Comparison of ENCODE assay signal across 1 cellular context in genomic region chr1:17440074-17440826, GRCh38.
A peak's percentile ranks its signal among the peaks of the same experiment; 100 is the strongest.
TF ChIP-seq lines count a peak whose summit lies in the region.

No MANE protein-coding gene starts in this region.

TF ChIP-seq in K562, 482 proteins besides CTCF, POLR2A, EP300 and RAD21 (continued from another document and continues in another):
- TF ChIP-seq CHAMP1 (IDR thresholded peaks at IDR 0.05) (no peak), DPF2 (IDR thresholded peaks at IDR 0.05) (no peak), ZBTB2 (IDR thresholded peaks at IDR 0.05) (0 out of 2 replicates have a peak, but pooled peaks have one; percentile 14), ARID1B (IDR thresholded peaks at IDR 0.05) (no peak), GATAD2A (IDR thresholded peaks at IDR 0.05) (no peak), GTF3C2 (IDR thresholded peaks at IDR 0.05; ENCODE audit: borderline replicate concordance, extremely low read depth, insufficient read length) (no peak), BCL6 (CRISPR knock-in tag; IDR thresholded peaks at IDR 0.05) (no peak), CUX1 (CRISPR knock-in tag; IDR thresholded peaks at IDR 0.05) (no peak), TRIM28 (IDR thresholded peaks at IDR 0.05) (0 out of 2 replicates have a peak, but pooled peaks have one; percentile 7), TGIF2 (CRISPR knock-in tag; IDR thresholded peaks at IDR 0.05) (no peak), EWSR1 (IDR thresholded peaks at IDR 0.05; ENCODE audit: borderline replicate concordance, low read depth, partially characterized antibody) (no peak), EZH2 (IDR thresholded peaks at IDR 0.05; ENCODE audit: borderline replicate concordance, low read depth, low read length) (no peak), CHD2 (IDR thresholded peaks at IDR 0.05; ENCODE audit: low read depth, low read length) (no peak), RBM34 (IDR thresholded peaks at IDR 0.05; ENCODE audit: borderline replicate concordance, insufficient read depth, low read length) (no peak), XRCC5 (IDR thresholded peaks at IDR 0.05; ENCODE audit: low read depth, low read length) (no peak), CREB5 (CRISPR knock-in tag; IDR thresholded peaks at IDR 0.05) (no peak)
- TF ChIP-seq, protein P1, sequence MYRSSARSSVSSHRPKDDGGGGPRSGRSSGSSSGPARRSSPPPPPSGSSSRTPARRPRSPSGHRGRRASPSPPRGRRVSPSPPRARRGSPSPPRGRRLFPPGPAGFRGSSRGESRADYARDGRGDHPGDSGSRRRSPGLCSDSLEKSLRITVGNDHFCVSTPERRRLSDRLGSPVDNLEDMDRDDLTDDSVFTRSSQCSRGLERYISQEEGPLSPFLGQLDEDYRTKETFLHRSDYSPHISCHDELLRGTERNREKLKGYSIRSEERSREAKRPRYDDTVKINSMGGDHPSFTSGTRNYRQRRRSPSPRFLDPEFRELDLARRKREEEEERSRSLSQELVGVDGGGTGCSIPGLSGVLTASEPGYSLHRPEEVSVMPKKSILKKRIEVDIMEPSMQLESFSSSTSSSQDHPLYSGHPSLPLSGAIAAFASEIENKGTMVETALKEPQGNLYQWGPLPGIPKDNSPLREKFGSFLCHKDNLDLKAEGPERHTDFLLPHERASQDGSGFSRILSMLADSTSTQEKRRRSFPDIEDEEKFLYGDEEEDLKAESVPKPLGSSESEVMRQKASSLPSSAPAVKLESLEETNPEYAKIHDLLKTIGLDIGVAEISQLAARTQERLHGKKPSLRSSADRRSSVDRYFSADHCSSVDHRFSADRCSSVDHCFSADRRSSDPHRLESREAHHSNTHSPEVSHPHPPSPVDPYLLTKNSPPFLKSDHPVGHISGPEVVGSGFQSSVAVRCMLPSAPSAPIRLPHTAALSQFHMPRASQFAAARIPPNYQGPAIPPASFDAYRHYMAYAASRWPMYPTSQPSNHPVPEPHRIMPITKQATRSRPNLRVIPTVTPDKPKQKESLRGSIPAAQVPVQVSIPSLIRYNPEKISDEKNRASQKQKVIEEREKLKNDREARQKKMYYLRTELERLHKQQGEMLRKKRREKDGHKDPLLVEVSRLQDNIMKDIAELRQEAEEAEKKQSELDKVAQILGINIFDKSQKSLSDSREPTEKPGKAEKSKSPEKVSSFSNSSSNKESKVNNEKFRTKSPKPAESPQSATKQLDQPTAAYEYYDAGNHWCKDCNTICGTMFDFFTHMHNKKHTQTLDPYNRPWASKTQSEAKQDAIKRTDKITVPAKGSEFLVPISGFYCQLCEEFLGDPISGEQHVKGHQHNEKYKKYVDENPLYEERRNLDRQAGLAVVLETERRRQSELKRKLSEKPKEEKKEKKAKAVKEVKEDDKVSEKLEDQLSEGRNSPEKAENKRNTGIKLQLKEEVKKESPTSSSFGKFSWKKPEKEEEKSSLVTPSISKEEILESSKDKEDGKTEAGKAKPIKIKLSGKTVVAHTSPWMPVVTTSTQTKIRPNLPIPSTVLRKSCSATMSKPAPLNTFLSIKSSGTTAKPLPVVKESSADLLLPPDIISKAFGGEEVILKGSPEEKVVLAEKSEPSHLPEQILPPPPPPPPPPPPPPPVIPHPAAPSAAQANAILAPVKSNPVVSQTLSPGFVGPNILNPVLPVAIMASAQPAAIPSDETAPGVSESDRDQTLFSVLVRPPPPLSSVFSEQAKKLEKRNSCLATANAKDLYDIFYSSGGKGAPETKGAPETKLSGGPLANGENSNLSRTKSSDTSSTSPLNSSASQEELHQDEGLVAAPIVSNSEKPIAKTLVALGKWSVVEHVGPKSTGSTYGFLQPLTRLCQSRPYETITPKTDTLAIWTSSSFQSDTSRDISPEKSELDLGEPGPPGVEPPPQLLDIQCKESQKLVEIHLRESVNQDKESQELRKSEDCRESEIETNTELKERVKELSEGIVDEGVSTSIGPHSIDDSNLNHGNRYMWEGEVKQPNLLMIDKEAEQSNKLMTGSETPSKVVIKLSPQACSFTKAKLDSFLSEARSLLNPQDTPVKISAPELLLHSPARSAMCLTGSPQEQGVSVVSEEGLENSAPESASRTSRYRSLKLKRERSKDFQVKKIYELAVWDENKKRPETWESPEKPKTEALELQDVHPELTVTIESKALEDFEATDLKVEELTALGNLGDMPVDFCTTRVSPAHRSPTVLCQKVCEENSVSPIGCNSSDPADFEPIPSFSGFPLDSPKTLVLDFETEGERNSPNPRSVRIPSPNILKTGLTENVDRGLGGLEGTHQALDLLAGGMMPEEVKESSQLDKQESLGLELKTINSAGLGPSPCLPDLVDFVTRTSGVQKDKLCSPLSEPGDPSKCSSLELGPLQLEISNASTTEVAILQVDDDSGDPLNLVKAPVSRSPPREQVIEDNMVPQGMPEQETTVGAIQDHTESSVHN (IDR thresholded peaks at IDR 0.05; ENCODE audit: borderline replicate concordance in 1 of 2, low read depth in 1 of 2) = no peak
- TF ChIP-seq, protein P2, sequence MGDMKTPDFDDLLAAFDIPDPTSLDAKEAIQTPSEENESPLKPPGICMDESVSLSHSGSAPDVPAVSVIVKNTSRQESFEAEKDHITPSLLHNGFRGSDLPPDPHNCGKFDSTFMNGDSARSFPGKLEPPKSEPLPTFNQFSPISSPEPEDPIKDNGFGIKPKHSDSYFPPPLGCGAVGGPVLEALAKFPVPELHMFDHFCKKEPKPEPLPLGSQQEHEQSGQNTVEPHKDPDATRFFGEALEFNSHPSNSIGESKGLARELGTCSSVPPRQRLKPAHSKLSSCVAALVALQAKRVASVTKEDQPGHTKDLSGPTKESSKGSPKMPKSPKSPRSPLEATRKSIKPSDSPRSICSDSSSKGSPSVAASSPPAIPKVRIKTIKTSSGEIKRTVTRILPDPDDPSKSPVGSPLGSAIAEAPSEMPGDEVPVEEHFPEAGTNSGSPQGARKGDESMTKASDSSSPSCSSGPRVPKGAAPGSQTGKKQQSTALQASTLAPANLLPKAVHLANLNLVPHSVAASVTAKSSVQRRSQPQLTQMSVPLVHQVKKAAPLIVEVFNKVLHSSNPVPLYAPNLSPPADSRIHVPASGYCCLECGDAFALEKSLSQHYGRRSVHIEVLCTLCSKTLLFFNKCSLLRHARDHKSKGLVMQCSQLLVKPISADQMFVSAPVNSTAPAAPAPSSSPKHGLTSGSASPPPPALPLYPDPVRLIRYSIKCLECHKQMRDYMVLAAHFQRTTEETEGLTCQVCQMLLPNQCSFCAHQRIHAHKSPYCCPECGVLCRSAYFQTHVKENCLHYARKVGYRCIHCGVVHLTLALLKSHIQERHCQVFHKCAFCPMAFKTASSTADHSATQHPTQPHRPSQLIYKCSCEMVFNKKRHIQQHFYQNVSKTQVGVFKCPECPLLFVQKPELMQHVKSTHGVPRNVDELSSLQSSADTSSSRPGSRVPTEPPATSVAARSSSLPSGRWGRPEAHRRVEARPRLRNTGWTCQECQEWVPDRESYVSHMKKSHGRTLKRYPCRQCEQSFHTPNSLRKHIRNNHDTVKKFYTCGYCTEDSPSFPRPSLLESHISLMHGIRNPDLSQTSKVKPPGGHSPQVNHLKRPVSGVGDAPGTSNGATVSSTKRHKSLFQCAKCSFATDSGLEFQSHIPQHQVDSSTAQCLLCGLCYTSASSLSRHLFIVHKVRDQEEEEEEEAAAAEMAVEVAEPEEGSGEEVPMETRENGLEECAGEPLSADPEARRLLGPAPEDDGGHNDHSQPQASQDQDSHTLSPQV (IDR thresholded peaks at IDR 0.05) = no peak
- TF ChIP-seq, protein P3, sequence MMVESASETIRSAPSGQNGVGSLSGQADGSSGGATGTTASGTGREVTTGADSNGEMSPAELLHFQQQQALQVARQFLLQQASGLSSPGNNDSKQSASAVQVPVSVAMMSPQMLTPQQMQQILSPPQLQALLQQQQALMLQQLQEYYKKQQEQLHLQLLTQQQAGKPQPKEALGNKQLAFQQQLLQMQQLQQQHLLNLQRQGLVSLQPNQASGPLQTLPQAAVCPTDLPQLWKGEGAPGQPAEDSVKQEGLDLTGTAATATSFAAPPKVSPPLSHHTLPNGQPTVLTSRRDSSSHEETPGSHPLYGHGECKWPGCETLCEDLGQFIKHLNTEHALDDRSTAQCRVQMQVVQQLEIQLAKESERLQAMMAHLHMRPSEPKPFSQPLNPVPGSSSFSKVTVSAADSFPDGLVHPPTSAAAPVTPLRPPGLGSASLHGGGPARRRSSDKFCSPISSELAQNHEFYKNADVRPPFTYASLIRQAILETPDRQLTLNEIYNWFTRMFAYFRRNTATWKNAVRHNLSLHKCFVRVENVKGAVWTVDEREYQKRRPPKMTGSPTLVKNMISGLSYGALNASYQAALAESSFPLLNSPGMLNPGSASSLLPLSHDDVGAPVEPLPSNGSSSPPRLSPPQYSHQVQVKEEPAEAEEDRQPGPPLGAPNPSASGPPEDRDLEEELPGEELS (CRISPR knock-in tag; IDR thresholded peaks at IDR 0.05; ENCODE audit: borderline replicate concordance) = no peak
